ENCODE assay signal across 8 cellular contexts in genomic region chr19:45038931-45039893, GRCh38. TPM values are rescaled to one million over a fixed set of nuclear protein-coding genes. Genes with fewer than 3 reads are reported as not detected.
DNase-seq lines count a peak whose midpoint lies in the region; ATAC-seq and TF ChIP-seq lines count a peak whose summit lies in the region.

A gene with protein sequence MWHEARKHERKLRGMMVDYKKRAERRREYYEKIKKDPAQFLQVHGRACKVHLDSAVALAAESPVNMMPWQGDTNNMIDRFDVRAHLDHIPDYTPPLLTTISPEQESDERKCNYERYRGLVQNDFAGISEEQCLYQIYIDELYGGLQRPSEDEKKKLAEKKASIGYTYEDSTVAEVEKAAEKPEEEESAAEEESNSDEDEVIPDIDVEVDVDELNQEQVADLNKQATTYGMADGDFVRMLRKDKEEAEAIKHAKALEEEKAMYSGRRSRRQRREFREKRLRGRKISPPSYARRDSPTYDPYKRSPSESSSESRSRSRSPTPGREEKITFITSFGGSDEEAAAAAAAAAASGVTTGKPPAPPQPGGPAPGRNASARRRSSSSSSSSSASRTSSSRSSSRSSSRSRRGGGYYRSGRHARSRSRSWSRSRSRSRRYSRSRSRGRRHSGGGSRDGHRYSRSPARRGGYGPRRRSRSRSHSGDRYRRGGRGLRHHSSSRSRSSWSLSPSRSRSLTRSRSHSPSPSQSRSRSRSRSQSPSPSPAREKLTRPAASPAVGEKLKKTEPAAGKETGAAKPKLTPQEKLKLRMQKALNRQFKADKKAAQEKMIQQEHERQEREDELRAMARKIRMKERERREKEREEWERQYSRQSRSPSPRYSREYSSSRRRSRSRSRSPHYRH (plus strand): TSS chr19:45039045. CDS start chr19:45040213, 1,168 bp downstream.

- H3K4me1 ChIP-seq in effector memory CD4-positive, alpha-beta T cell (ENCODE audit: control insufficient read depth, insufficient read depth, low read length, poor library complexity, severe bottlenecking): peaks cover 23% of the 10 kb centered on the region

- H3K27ac ChIP-seq in effector memory CD4-positive, alpha-beta T cell (ENCODE audit: insufficient read depth, low read length, poor library complexity, severe bottlenecking): peak within 1 kb of the TSS; percentile 96

- H3K36me3 ChIP-seq in effector memory CD4-positive, alpha-beta T cell (ENCODE audit: control insufficient read depth, insufficient read depth, low read length): peaks cover 43% of the 10 kb centered on the region

- no peaks in the 10 kb centered on the region for H3K27me3 ChIP-seq in effector memory CD4-positive, alpha-beta T cell (replicated peaks; ENCODE audit: control insufficient read depth, insufficient read depth, low read length, poor library complexity, severe bottlenecking)

- peaks cover 46 to 78% of the 10 kb centered on the region in 2 donors for H3K36me3 Mint-ChIP-seq in CD14-positive monocyte
- H3K36me3 Mint-ChIP-seq in memory B cell: peaks cover 39% of the 10 kb centered on the region

- peaks cover 1 to 6% (median 6%) of the 10 kb centered on the region in 7 donors for H3K9me3 Mint-ChIP-seq in CD14-positive monocyte
- H3K9me3 Mint-ChIP-seq in memory B cell: no peaks in the 10 kb centered on the region

- H3K27ac Mint-ChIP-seq in CD14-positive monocyte (peak within 1 kb of the TSS; percentile 97 to 100 (median 98)), memory B cell (peak within 1 kb of the TSS; percentile 93)

- ATAC-seq in GM19397 (IDR thresholded peaks at IDR 0.05; ENCODE audit: unreplicated experiment) (peak; percentile 89), memory B cell (ENCODE audit: low read depth) (peak; percentile 90)

- H3K4me1 Mint-ChIP-seq in CD14-positive monocyte: peaks cover 35% of the 10 kb centered on the region
- peaks cover 31% of the 10 kb centered on the region for H3K4me1 Mint-ChIP-seq in memory B cell

- no peak for TF ChIP-seq CTCF in CD14-positive monocyte (IDR thresholded peaks at IDR 0.05)

- peaks cover 0 to 2% (median 0%) of the 10 kb centered on the region in 3 donors for H3K27me3 Mint-ChIP-seq in CD14-positive monocyte (ENCODE audit: low read depth in 3 of 3)
- no peaks in the 10 kb centered on the region for H3K27me3 Mint-ChIP-seq in memory B cell

- intact Hi-C loops in CD14-positive monocyte (cut with micrococcal nuclease): loop anchor here in 1 of 2 donors (2.0 kb wide), 1 partner anchor 36 kb away; no protein-coding TSS in a partner anchor

- DNase-seq in CD14-positive monocyte (ENCODE audit: low spot score) (peak; percentile 89), HK-2 (ENCODE audit: unreplicated experiment) (peak; percentile 84), NCI-H82 treated with DMSO at 0.1 percent for 48 hours (lab: John Stamatoyannopoulos, UW; ENCODE audit: unreplicated experiment) (peak; percentile 77), memory B cell (ENCODE audit: low spot score in 2 of 2) (peak; percentile 84 to 85)
- peak; percentile 93 for DNase-seq in activated CD8-positive, alpha-beta memory T cell treated with anti-CD3 and anti-CD28 coated beads for 24 hours
- peak; percentile 76 to 85 (median 79) for DNase-seq in effector memory CD4-positive, alpha-beta T cell
- DNase-seq in stimulated activated CD8-positive, alpha-beta memory T cell treated with anti-CD3 and anti-CD28 coated beads, Interleukin-12 subunit alpha, Interleukin-12 subunit beta, amount 100 ng/mL, for 1 hour (ENCODE audit: low read depth): peak; percentile 82

- H3K9me3 ChIP-seq in effector memory CD4-positive, alpha-beta T cell (ENCODE audit: control insufficient read depth, low read length): no peaks in the 10 kb centered on the region

- H3K4me3 ChIP-seq in effector memory CD4-positive, alpha-beta T cell (ENCODE audit: insufficient read depth, low read depth, low read length, poor library complexity, severe bottlenecking): peak within 1 kb of the TSS; percentile 73

- peak within 1 kb of the TSS; percentile 98 to 99 for H3K4me3 Mint-ChIP-seq in CD14-positive monocyte
- H3K4me3 Mint-ChIP-seq in memory B cell: peak within 1 kb of the TSS; percentile 90

RNA-seq across cellular contexts. Expression of the gene that starts here (rescaled TPM):
- 1 to 10 TPM; 2.2 to 4.1 TPM for polyA plus RNA-seq in CD14-positive monocyte

Comparison
In these comparisons a context has a peak if more than half of its experiments do, and no peak if none do; other contexts are left out.
1. Peak in every context shown above with its lines: DNase-seq, ATAC-seq, H3K4me3 ChIP-seq and H3K27ac ChIP-seq.